In genomic region chr13:93230466-93230865, GRCh38 we compare ENCODE assay signal across 14 cellular contexts.
DNase-seq lines count a peak whose midpoint lies in the region; ATAC-seq, FAIRE-seq and TF ChIP-seq lines count a peak whose summit lies in the region.
"Had no signal": no experiment of that assay in that cellular context is flagged by ENCODE, and none has a peak within 500 bp of the region (broad histone marks: within the 10 kb centered on the region; RNA-seq: fewer than 3 reads in every experiment).

No MANE protein-coding gene starts in this region.

- H3K36me3 ChIP-seq in neuron (ENCODE audit: insufficient read depth, low read length) = no peaks in the 10 kb centered on the region
- H3K36me3 ChIP-seq: upper lobe of left lung had no signal

- H3K4me1 ChIP-seq in neuron (ENCODE audit: insufficient read depth, low read length) = peaks cover 25% of the 10 kb centered on the region

- no peak overlapping the region for H3K4me3 ChIP-seq in fibroblast of mammary gland (ENCODE audit: control insufficient read depth, low read depth, low read length)
- H3K4me3 ChIP-seq in neuron (ENCODE audit: low read length) = peak overlapping the region; percentile 85
- H3K4me3 ChIP-seq: lung, upper lobe of left lung had no signal

- peak; percentile 42 for DNase-seq in COLO829 (ENCODE audit: low spot score)
- peak; percentile 47 for DNase-seq in RCC 7860 (ENCODE audit: low spot score)
- DNase-seq in fibroblast of mammary gland (ENCODE audit: low read depth) = peak; percentile 92
- no peak for DNase-seq in DMS 273 treated with DMSO at 0.1 percent for 48 hours (lab: John Stamatoyannopoulos, UW)
- DNase-seq in DMS 273 (lab: John Stamatoyannopoulos, UW; ENCODE audit: unreplicated experiment) = no peak
- DNase-seq in epidermal melanocyte (ENCODE audit: insufficient read length, low spot score) = no peak
- DNase-seq: activated T-cell treated with anti-CD3 and anti-CD28 coated beads, Interleukin-2, amount 50 U/mL, for 72 hours; CD4-positive, alpha-beta T cell; foreskin melanocyte; SHP77 treated with DMSO at 0.1 percent for 48 hours; upper lobe of left lung had no signal

- H3K9me3 ChIP-seq in neuron (ENCODE audit: low read length) = no peaks in the 10 kb centered on the region
- H3K9me3 ChIP-seq: upper lobe of left lung had no signal

- peak; percentile 72 for FAIRE-seq in RCC 7860 (lab: Jason Lieb, UNC)

- no peak overlapping the region for H2AFZ ChIP-seq in neuron (ENCODE audit: low read depth, low read length)

- no peak for ATAC-seq in GM19328 (IDR thresholded peaks at IDR 0.05; ENCODE audit: unreplicated experiment)
- ATAC-seq: activated T-cell treated with anti-CD3 and anti-CD28 coated beads, Interleukin-2, amount 50 U/mL, for 72 hours had no signal

- TF ChIP-seq CTCF in fibroblast of mammary gland (conservative IDR thresholded peaks at IDR 0.05; ENCODE audit: control insufficient read depth, insufficient read depth, low read depth, low read length) = no peak

- H3K27me3 ChIP-seq in neuron (ENCODE audit: insufficient read depth, low read length) = no peaks in the 10 kb centered on the region

Comparison
In these comparisons a context has a peak if more than half of its experiments do, and no peak if none do; other contexts are left out.
1. DNase-seq: peak in COLO829 (single experiment), RCC 7860 (single experiment) and fibroblast of mammary gland (single experiment); none in DMS 273 treated with DMSO at 0.1 percent for 48 hours (single experiment), DMS 273 (single experiment) and epidermal melanocyte (single experiment).